Comparison of ENCODE assay signal across 26 cellular contexts in genomic region chr20:33783818-33784217, GRCh38. TPM values are rescaled to one million over a fixed set of nuclear protein-coding genes. Genes with fewer than 3 reads are reported as not detected.
A peak's percentile ranks its signal among the peaks of the same experiment; 100 is the strongest.
DNase-seq lines count a peak whose midpoint lies in the region; ATAC-seq, FAIRE-seq and TF ChIP-seq lines count a peak whose summit lies in the region.
"Had no signal": no experiment of that assay in that cellular context is flagged by ENCODE, and none has a peak within 500 bp of the region (broad histone marks: within the 10 kb centered on the region; RNA-seq: fewer than 3 reads in every experiment).

No MANE protein-coding gene starts in this region.

- H3K4ac ChIP-seq in H9 (ENCODE audit: low read depth, low read length) = no peak overlapping the region

- H3K27me3 ChIP-seq in H9 (ENCODE audit: insufficient read depth, low read length) = no peaks in the 10 kb centered on the region
- no peaks in the 10 kb centered on the region for H3K27me3 ChIP-seq in Karpas-422 (ENCODE audit: low read length)
- H3K27me3 ChIP-seq in small intestine (ENCODE audit: control insufficient read depth in 2 of 2, insufficient read depth in 2 of 2, low read length in 2 of 2) = no peaks in the 10 kb centered on the region

- CTCF ChIA-PET in activated B cell treated with CpG ODN at 0.5 μM for 24 hours (lab: Charles Lee) = no interaction called here

- no peak overlapping the region for H3T11ph ChIP-seq in H9 (ENCODE audit: low read length)

- H3K23ac ChIP-seq in H9 (ENCODE audit: insufficient read length, low read depth, low read length) = no peak overlapping the region

- H3K18ac ChIP-seq in H9 (ENCODE audit: insufficient read length, low read depth, low read length) = no peak overlapping the region

- H3K9ac ChIP-seq in H9 (ENCODE audit: extremely low read depth, insufficient read length, low read length) = no peak overlapping the region
- H3K9ac ChIP-seq in Karpas-422 (ENCODE audit: low read length) = no peak overlapping the region

- no peak overlapping the region for H2BK120ac ChIP-seq in H9 (ENCODE audit: low read depth, low read length, poor library complexity, severe bottlenecking)

- no peak overlapping the region for H4K91ac ChIP-seq in H9 (ENCODE audit: insufficient read length, low read depth, low read length)

- no peak for ATAC-seq in activated B cell treated with CpG ODN at 0.5 μM for 24 hours (ENCODE audit: low read depth)
- ATAC-seq: CD8-positive, alpha-beta T cell; GM12878; Panc1 had no signal

- H3K79me2 ChIP-seq in H9 (ENCODE audit: insufficient read depth, low read length) = no peaks in the 10 kb centered on the region
- H3K79me2 ChIP-seq in Karpas-422 (ENCODE audit: low read length) = no peaks in the 10 kb centered on the region

- H2BK15ac ChIP-seq in H9 (ENCODE audit: low read depth, low read length) = no peak overlapping the region

- H3K56ac ChIP-seq in H9 (ENCODE audit: insufficient read length, low read depth, low read length) = no peak overlapping the region

- WGBS in H9 (ENCODE audit: extremely low coverage, insufficient read length, low lambda C conversion rate) = 94% methylated on average over 2 of the region's 5 CpGs
- 73 to 79% (median 75%) methylated on average over 5 of the region's 5 CpGs for WGBS in small intestine, 3 donors

- H3K9me3 ChIP-seq in H9 (ENCODE audit: control insufficient read depth, low read depth, low read length) = no peaks in the 10 kb centered on the region
- no peaks in the 10 kb centered on the region for H3K9me3 ChIP-seq in Karpas-422 (ENCODE audit: low read length)
- no peaks in the 10 kb centered on the region for H3K9me3 ChIP-seq in small intestine (ENCODE audit: control insufficient read depth, low read depth)
- H3K9me3 ChIP-seq: A549 had no signal

- no peak overlapping the region for H2AFZ ChIP-seq in H9 (ENCODE audit: low read length)
- 0 out of 2 replicates have a peak overlapping the region, but pooled peaks have one; percentile 28 for H2AFZ ChIP-seq in Karpas-422 (ENCODE audit: low read length)

- H3K4me3 Mint-ChIP-seq in H9 (no peak overlapping the region; a peak in 1 of 5 replicates), activated B cell treated with CpG ODN at 0.5 μM for 24 hours (peak overlapping the region; percentile 48), progenitor cell of endocrine pancreas (ENCODE audit: low read depth) (no peak overlapping the region)
- H3K4me3 Mint-ChIP-seq: CD8-positive, alpha-beta T cell had no signal

- TF ChIP-seq CTCF in H9 (conservative IDR thresholded peaks at IDR 0.05) (no peak), activated B cell treated with CpG ODN at 0.5 μM for 24 hours (IDR thresholded peaks at IDR 0.05) (no peak), progenitor cell of endocrine pancreas (IDR thresholded peaks at IDR 0.05; ENCODE audit: unreplicated experiment) (no peak)

- H2BK12ac ChIP-seq in H9 (ENCODE audit: insufficient read length, low read depth, low read length) = no peak overlapping the region

- DNase-seq in H9 = no peak
- DNase-seq in Karpas-422 = no peak
- DNase-seq in activated B cell treated with CpG ODN at 0.5 μM for 24 hours = no peak
- DNase-seq in posterior vena cava (ENCODE audit: low spot score) = peak; percentile 4
- no peak for DNase-seq in AG08396 (ENCODE audit: low spot score)
- DNase-seq in small intestine = no peak
- DNase-seq in progenitor cell of endocrine pancreas (ENCODE audit: low spot score, unreplicated experiment) = no peak
- DNase-seq: CD8-positive, alpha-beta T cell; DMS 273 treated with DMSO at 0.1 percent for 48 hours; DMS79; EL; GDM1; Kasumi-1; MV-4-11; NCI-H1105; NCI-H1436 treated with DMSO at 0.1 percent for 48 hours; NCI-H187 treated with DMSO at 0.1 percent for 48 hours; NCI-H2171 treated with DMSO at 0.1 percent for 48 hours; NCI-H345; NCI-H510A treated with DMSO at 0.1 percent for 48 hours; SHP77 had no signal

- H3K79me1 ChIP-seq in H9 (ENCODE audit: insufficient read depth, low read depth, low read length, poor library complexity, severe bottlenecking) = no peaks in the 10 kb centered on the region

- H3K23me2 ChIP-seq in H9 (ENCODE audit: insufficient read length, low read depth, low read length, poor library complexity, severe bottlenecking) = no peaks in the 10 kb centered on the region

- no peak for FAIRE-seq in small intestine (lab: Jason Lieb, UNC)
- FAIRE-seq: A549, GM12878 had no signal

- no peak overlapping the region for H2AK5ac ChIP-seq in H9 (ENCODE audit: insufficient read length, low read length)

- no peaks in the 10 kb centered on the region for H3K9me3 Mint-ChIP-seq in H9
- H3K9me3 Mint-ChIP-seq in activated B cell treated with CpG ODN at 0.5 μM for 24 hours = no peaks in the 10 kb centered on the region
- H3K9me3 Mint-ChIP-seq in progenitor cell of endocrine pancreas (ENCODE audit: low read depth) = no peaks in the 10 kb centered on the region
- H3K9me3 Mint-ChIP-seq: CD8-positive, alpha-beta T cell had no signal

- H3K4me3 ChIP-seq in Karpas-422 (ENCODE audit: low read length) (no peak overlapping the region), small intestine (ENCODE audit: low read depth in 1 of 2, low read length in 2 of 2) (no peak overlapping the region)
- H3K4me3 ChIP-seq: A549, GM12878 had no signal

- H3K4me1 ChIP-seq in H9 (ENCODE audit: insufficient read depth, low read length) (no peaks in the 10 kb centered on the region; the same call in 1 of the 2 replicates), Karpas-422 (ENCODE audit: low read length) (peaks cover 20% of the 10 kb centered on the region), small intestine (ENCODE audit: control insufficient read depth in 2 of 2, insufficient read depth in 1 of 2, low read depth in 1 of 2, low read length in 1 of 2) (peaks cover 0 to 5% of the 10 kb centered on the region in 2 donors)

- H4K8ac ChIP-seq in H9 (replicated peaks; ENCODE audit: insufficient read length, low read depth, low read length) = no peak overlapping the region

- POLR2A ChIA-PET in activated B cell treated with CpG ODN at 0.5 μM for 24 hours (lab: Charles Lee) = no interaction called here

- H3K36me3 ChIP-seq in Karpas-422 (ENCODE audit: insufficient read depth, low read length) (no peaks in the 10 kb centered on the region), small intestine (ENCODE audit: control insufficient read depth in 2 of 2, insufficient read depth in 2 of 2, low read length in 2 of 2) (no peaks in the 10 kb centered on the region)

- H3K36me3 Mint-ChIP-seq in H9 (ENCODE audit: insufficient read depth in 1 of 3, low read depth in 3 of 3) (peaks cover 0 to 5% (median 4%) of the 10 kb centered on the region in 3 experiments; a peak in 2 of 7 replicates), activated B cell treated with CpG ODN at 0.5 μM for 24 hours (ENCODE audit: low read depth) (peaks cover 14% of the 10 kb centered on the region), progenitor cell of endocrine pancreas (ENCODE audit: insufficient read depth) (no peaks in the 10 kb centered on the region)

- no peak overlapping the region for H3K14ac ChIP-seq in H9 (ENCODE audit: insufficient read depth, low read length)

- intact Hi-C loops in activated B cell treated with CpG ODN at 0.5 μM for 24 hours (cut with micrococcal nuclease) = no loop called here
- intact Hi-C loops in posterior vena cava (cut with DNase I) = no loop called here

- no peaks in the 10 kb centered on the region for H3K9me2 ChIP-seq in Karpas-422 (replicated peaks; ENCODE audit: insufficient read depth, low read length)

- H3K4me2 ChIP-seq in H9 (ENCODE audit: insufficient read depth, insufficient read length, low read length) = peak overlapping the region; percentile 16
- no peak overlapping the region for H3K4me2 ChIP-seq in Karpas-422 (ENCODE audit: low read depth, low read length, poor library complexity, severe bottlenecking)
- H3K4me2 ChIP-seq: A549 had no signal

- H3K27ac Mint-ChIP-seq in H9 (no peak overlapping the region), activated B cell treated with CpG ODN at 0.5 μM for 24 hours (peak overlapping the region; percentile 80), progenitor cell of endocrine pancreas (no peak overlapping the region)
- H3K27ac Mint-ChIP-seq: CD8-positive, alpha-beta T cell had no signal

- no peak overlapping the region for H4K5ac ChIP-seq in H9 (ENCODE audit: insufficient read length, low read depth, low read length)

- no peak overlapping the region for H2BK5ac ChIP-seq in H9 (ENCODE audit: insufficient read length, low read length)

- H3K27me3 Mint-ChIP-seq in H9 (ENCODE audit: low read depth) (no peaks in the 10 kb centered on the region), activated B cell treated with CpG ODN at 0.5 μM for 24 hours (no peaks in the 10 kb centered on the region), progenitor cell of endocrine pancreas (no peaks in the 10 kb centered on the region)

- no peak overlapping the region for H3K27ac ChIP-seq in H9 (ENCODE audit: insufficient read length, low read depth, low read length)
- H3K27ac ChIP-seq in Karpas-422 (ENCODE audit: low read length) = no peak overlapping the region
- no peak overlapping the region for H3K27ac ChIP-seq in small intestine (ENCODE audit: low read depth in 1 of 2, low read length in 1 of 2)
- H3K27ac ChIP-seq: A549, C4-2B, RWPE1 had no signal

- no peak overlapping the region for H2BK20ac ChIP-seq in H9 (ENCODE audit: low read depth, low read length, poor library complexity, severe bottlenecking)

- H4K20me1 ChIP-seq in H9 (ENCODE audit: control insufficient read depth, insufficient read depth, insufficient read length) (no peaks in the 10 kb centered on the region), Karpas-422 (ENCODE audit: insufficient read depth, low read depth, low read length) (no peaks in the 10 kb centered on the region)

- H3K4me1 Mint-ChIP-seq in H9 (peaks cover 6 to 9% of the 10 kb centered on the region in 2 experiments), activated B cell treated with CpG ODN at 0.5 μM for 24 hours (peaks cover 85% of the 10 kb centered on the region), progenitor cell of endocrine pancreas (ENCODE audit: low read depth) (peaks cover 11% of the 10 kb centered on the region)

RNA-seq across cellular contexts. Expression of gene CHMP4B, which starts 27.3 kb away (rescaled TPM):
- total RNA-seq in H9 (2021) (94.9 and 97.9 TPM in 2 replicates), activated B cell treated with CpG ODN at 0.5 μM for 24 hours (116 and 121 TPM in 2 replicates), posterior vena cava (100 to 1,000 TPM in 1 of 2 donors, 10 to 100 TPM in 1; 79.2 to 104 TPM), progenitor cell of endocrine pancreas (136 and 137 TPM in 2 replicates)
- total RNA-seq in Karpas-422 (2014; rRNA removed; shearing (Covaris generic); ENCODE audit: low replicate concordance) = 33.8 and 45.5 TPM in 2 replicates
- polyA plus RNA-seq in small intestine = 100 to 1,000 TPM; 147 to 218 (median 199) TPM

RNA-seq across cellular contexts. Expression of gene ZNF341, which starts 52.0 kb away (rescaled TPM):
- total RNA-seq in H9 (2021) (5.2 and 6.0 TPM in 2 replicates), activated B cell treated with CpG ODN at 0.5 μM for 24 hours (9.2 and 10.1 TPM in 2 replicates), posterior vena cava (1 to 10 TPM; 1.8 to 2.0 TPM), progenitor cell of endocrine pancreas (8.0 and 8.3 TPM in 2 replicates)
- 3.0 and 4.9 TPM in 2 replicates for total RNA-seq in Karpas-422 (2014; rRNA removed; shearing (Covaris generic); ENCODE audit: low replicate concordance)
- polyA plus RNA-seq in small intestine = 1 to 10 TPM; 3.2 to 4.4 (median 3.6) TPM
